8 cellular contexts compared by ENCODE assay signal in the genomic region with DNA sequence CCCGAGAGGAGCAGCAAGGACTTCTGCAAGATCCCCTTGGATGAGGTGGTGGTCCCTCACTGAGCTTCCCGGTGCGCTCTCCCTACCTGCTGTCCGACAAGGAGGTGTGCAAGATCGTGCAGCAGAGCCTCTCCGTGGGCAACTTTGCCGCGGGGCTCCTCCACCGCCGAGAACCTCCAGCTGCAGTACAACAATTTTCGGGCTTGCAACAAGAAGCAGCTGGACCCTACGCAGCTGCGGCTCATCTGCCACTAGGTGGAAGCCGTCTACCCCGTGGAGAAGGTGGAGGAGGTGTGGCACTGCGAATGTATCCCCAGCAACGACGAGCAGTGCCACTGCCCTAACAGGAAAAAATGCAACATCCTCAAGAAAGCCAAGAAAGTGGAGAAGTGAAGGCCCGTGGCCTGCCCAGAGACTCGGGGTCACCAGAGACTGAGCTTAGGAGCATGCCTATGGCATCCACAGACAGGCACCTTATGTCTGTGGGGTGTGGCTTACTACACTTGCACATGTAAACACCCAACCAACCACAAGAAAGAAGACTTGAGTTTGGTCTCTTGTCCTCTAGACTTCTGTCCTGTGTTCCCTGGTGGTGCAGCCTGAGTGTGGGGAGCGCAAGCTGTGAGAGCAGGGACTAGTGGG. TPM values are rescaled to one million over a fixed set of nuclear protein-coding genes. Genes with fewer than 3 reads are reported as not detected.
DNase-seq lines count a peak whose midpoint lies in the region; ATAC-seq and TF ChIP-seq lines count a peak whose summit lies in the region.
"Not testable (repeated sequence)": the region's sequence is repeated elsewhere in the genome, so short reads cannot be mapped to it uniquely, and the experiment has no call there.

No MANE protein-coding gene starts in this region.

- not testable (repeated sequence) for H3K27me3 ChIP-seq in heart left ventricle

- not testable (repeated sequence) for H3K4me3 ChIP-seq in heart left ventricle

- DNase-seq in AG20443 (ENCODE audit: low spot score) (peak; percentile 2), NCI-H1105 treated with DMSO at 0.1 percent for 48 hours (lab: John Stamatoyannopoulos, UW) (peak; percentile 9), T-helper 2 cell (peak in 3 of 5 experiments; percentile 15 to 77 (median 19)), heart left ventricle (peak in 4 of 5 donors; percentile 29 to 74 (median 46))
- DNase-seq in activated naive CD4-positive, alpha-beta T cell treated with Interleukin-2 at 50 U/mL for 16 hours, result peak; percentile 43
- DNase-seq in stimulated activated CD4-positive, alpha-beta T cell treated with anti-CD3 and anti-CD28 coated beads, Interleukin-1b, Interleukin-23, amount 100 ng/mL, for 48 hours, result peak; percentile 66

- peaks cover 0 to 22% (median 4%) of the 10 kb centered on the region in 9 donors for H3K36me3 ChIP-seq in heart left ventricle

- not testable (repeated sequence) for H3K27ac ChIP-seq in heart left ventricle

- peak in 1 of 12 donors; percentile 17 for TF ChIP-seq CTCF in heart left ventricle (IDR thresholded peaks at IDR 0.05)

- WGBS in heart left ventricle, 4 donors, result 75 to 90% (median 80%) methylated on average over 6 to 21 of the region's 21 CpGs

- not testable (repeated sequence) for TF ChIP-seq POLR2A in heart left ventricle (IDR thresholded peaks at IDR 0.05)

- ATAC-seq in GM19023 (IDR thresholded peaks at IDR 0.05; ENCODE audit: unreplicated experiment) (peak; percentile 96), HG02981 (IDR thresholded peaks at IDR 0.05; ENCODE audit: unreplicated experiment) (peak; percentile 87), heart left ventricle (peak in 3 of 4 donors; percentile 39 to 73 (median 49))

- not testable (repeated sequence) for H3K4me1 ChIP-seq in heart left ventricle

- H3K9me3 ChIP-seq in heart left ventricle, result not testable (repeated sequence)

- intact Hi-C loops in heart left ventricle (cut with DNase I), result not testable (repeated sequence)

RNA-seq across cellular contexts. Expression of gene NUTM2B, which starts 17.9 kb away (rescaled TPM):
- 1 to 10 TPM in 3 of 9 donors, under 1 TPM in 6; 0.36 to 1.5 (median 0.83) TPM for total RNA-seq in heart left ventricle
- polyA plus RNA-seq in heart left ventricle, result 1 to 10 TPM in 1 of 2 donors, under 1 TPM in 1; 0.01 to 1.8 TPM

Comparison
In these comparisons a context has a peak if more than half of its experiments do, and no peak if none do; other contexts are left out.
1. DNase-seq: peak in every context shown above with its lines; median percentile 66 in stimulated activated CD4-positive, alpha-beta T cell treated with anti-CD3 and anti-CD28 coated beads, Interleukin-1b, Interleukin-23, amount 100 ng/mL, for 48 hours; 46 in heart left ventricle; 43 in activated naive CD4-positive, alpha-beta T cell treated with Interleukin-2 at 50 U/mL for 16 hours; 19 in T-helper 2 cell; 9 in NCI-H1105 treated with DMSO at 0.1 percent for 48 hours; 2 in AG20443.